Comparison of ENCODE assay signal across 18 cellular contexts in the genomic region with DNA sequence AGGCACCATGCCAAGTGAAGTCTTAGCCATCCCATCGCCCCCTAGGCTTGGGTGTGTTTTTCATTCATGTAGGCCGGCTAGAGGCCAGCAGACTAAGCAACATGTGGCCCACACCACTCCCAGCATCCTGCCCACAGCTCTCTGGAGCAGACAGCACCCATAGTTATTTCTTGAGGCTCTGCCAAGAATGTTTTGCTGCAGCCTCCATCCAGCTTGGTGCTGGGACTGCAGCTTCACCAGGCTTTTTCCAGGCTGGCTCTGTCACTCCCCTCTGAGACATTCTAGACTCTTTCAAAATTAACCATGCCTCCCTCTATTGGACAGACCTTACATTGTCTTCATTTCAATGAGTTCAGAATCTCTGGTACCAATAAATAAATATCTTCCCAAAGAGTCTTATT.
A peak's percentile ranks its signal among the peaks of the same experiment; 100 is the strongest.
DNase-seq lines count a peak whose midpoint lies in the region; ATAC-seq, FAIRE-seq and TF ChIP-seq lines count a peak whose summit lies in the region.
"Had no signal": no experiment of that assay in that cellular context is flagged by ENCODE, and none has a peak within 500 bp of the region (broad histone marks: within the 10 kb centered on the region; RNA-seq: fewer than 3 reads in every experiment).

No MANE protein-coding gene starts in this region.

- no peak overlapping the region for H3K27ac ChIP-seq in endodermal cell (ENCODE audit: low read depth, low read length)
- H3K27ac ChIP-seq: BLaER1 treated with 17β-estradiol and CSF1 and Interleukin-3, amounts not matched to agents 10 nM and 100 nM; brain microvascular endothelial cell; vagina had no signal

- H3K27me3 Mint-ChIP-seq in HFFc6 (ENCODE audit: insufficient read depth) (no peaks in the 10 kb centered on the region; the same call in 1 of the 2 replicates), endodermal cell (ENCODE audit: insufficient read depth) (no peaks in the 10 kb centered on the region)
- H3K27me3 Mint-ChIP-seq: activated T-helper 17 cell treated with anti-CD3 and anti-CD28 coated beads, Interleukin-2, amount 50 U/mL, for 72 hours had no signal

- H3K4me1 ChIP-seq in endodermal cell (ENCODE audit: control insufficient read depth, insufficient read depth, low read length) = peaks cover 15% of the 10 kb centered on the region
- H3K4me1 ChIP-seq: BLaER1 treated with 17β-estradiol and CSF1 and Interleukin-3, amounts not matched to agents 10 nM and 100 nM; vagina had no signal

- 86% methylated on average over 2 of the region's 2 CpGs; no CpG with 5 or more reads in 1 of the 2 experiments for WGBS in endodermal cell (ENCODE audit: insufficient coverage in 1 of 2, insufficient read length in 1 of 2), 2 experiments

- DNase-seq in AG08395 (ENCODE audit: low spot score) (peak; percentile 78), HFFc6 (peak; percentile 61), endodermal cell (no peak), left lobe of liver (ENCODE audit: low spot score) (no peak), D721Med (ENCODE audit: insufficient read length, low spot score) (no peak), NK-92 (lab: John Stamatoyannopoulos, UW; ENCODE audit: unreplicated experiment) (no peak), dedifferentiated amniotic fluid mesenchymal stem cell (ENCODE audit: extremely low spot score) (no peak), amniotic stem cell (lab: John Stamatoyannopoulos, UW) (no peak)
- DNase-seq: activated CD4-positive, alpha-beta T cell treated with anti-CD3 and anti-CD28 coated beads, Interleukin-2, amount 10 ng/mL, durations not matched to agents 24 days and 14 days; brain microvascular endothelial cell; erythroblast; NCI-H1092; NCI-H774; SW 1271 had no signal

- H3K9me3 Mint-ChIP-seq in HFFc6 = no peaks in the 10 kb centered on the region
- H3K9me3 Mint-ChIP-seq in endodermal cell = no peaks in the 10 kb centered on the region
- H3K9me3 Mint-ChIP-seq: activated T-helper 17 cell treated with anti-CD3 and anti-CD28 coated beads, Interleukin-2, amount 50 U/mL, for 72 hours had no signal

- peaks cover 4% of the 10 kb centered on the region for H3K9me3 ChIP-seq in endodermal cell (ENCODE audit: control insufficient read depth, low read length)
- H3K9me3 ChIP-seq: BLaER1 treated with 17β-estradiol and CSF1 and Interleukin-3, amounts not matched to agents 10 nM and 100 nM; vagina had no signal

- TF ChIP-seq CTCF in HFFc6 (IDR thresholded peaks at IDR 0.05) = peak; percentile 46
- TF ChIP-seq CTCF in endodermal cell (conservative IDR thresholded peaks at IDR 0.05) = peak; percentile 15
- TF ChIP-seq CTCF in D721Med (IDR thresholded peaks at IDR 0.05; ENCODE audit: insufficient read depth, missing control alignments) = no peak

- H3K9ac ChIP-seq in endodermal cell (ENCODE audit: extremely low read depth, low read length, poor library complexity, severe bottlenecking) = no peak overlapping the region
- H3K9ac ChIP-seq: BLaER1 treated with 17β-estradiol and CSF1 and Interleukin-3, amounts not matched to agents 10 nM and 100 nM had no signal

- H3K36me3 Mint-ChIP-seq in HFFc6 (ENCODE audit: low read depth) (no peaks in the 10 kb centered on the region), endodermal cell (ENCODE audit: low read depth) (no peaks in the 10 kb centered on the region)

- no peaks in the 10 kb centered on the region for H3K36me3 ChIP-seq in endodermal cell (ENCODE audit: control insufficient read depth, insufficient read depth, low read length)
- H3K36me3 ChIP-seq: BLaER1 treated with 17β-estradiol and CSF1 and Interleukin-3, amounts not matched to agents 10 nM and 100 nM; brain microvascular endothelial cell; vagina had no signal

- no peak overlapping the region for H3K4me3 Mint-ChIP-seq in HFFc6
- H3K4me3 Mint-ChIP-seq in endodermal cell = no peak overlapping the region
- H3K4me3 Mint-ChIP-seq: activated CD4-positive, alpha-beta T cell treated with anti-CD3 and anti-CD28 coated beads, Interleukin-2, amount 10 ng/mL, durations not matched to agents 24 days and 14 days; activated T-helper 17 cell treated with anti-CD3 and anti-CD28 coated beads, Interleukin-2, amount 50 U/mL, for 72 hours had no signal

- no peak for FAIRE-seq in D721Med (lab: Jason Lieb, UNC)
- FAIRE-seq: keratinocyte had no signal

- H3K27ac Mint-ChIP-seq in HFFc6 (peak overlapping the region; percentile 34; the same call in 1 of the 2 replicates), endodermal cell (no peak overlapping the region)
- H3K27ac Mint-ChIP-seq: activated CD4-positive, alpha-beta T cell treated with anti-CD3 and anti-CD28 coated beads, Interleukin-2, amount 10 ng/mL, durations not matched to agents 24 days and 14 days; activated T-helper 17 cell treated with anti-CD3 and anti-CD28 coated beads, Interleukin-2, amount 50 U/mL, for 72 hours had no signal

- peak; percentile 82 for ATAC-seq in left lobe of liver
- ATAC-seq: activated T-helper 17 cell treated with anti-CD3 and anti-CD28 coated beads, Interleukin-2, amount 50 U/mL, for 72 hours had no signal

- H3K4me3 ChIP-seq in endodermal cell (ENCODE audit: low read length) = no peak overlapping the region
- H3K4me3 ChIP-seq: BLaER1 treated with 17β-estradiol and CSF1 and Interleukin-3, amounts not matched to agents 10 nM and 100 nM; vagina had no signal

- H3K4me1 Mint-ChIP-seq in HFFc6 (ENCODE audit: low read depth) = peaks cover 26% of the 10 kb centered on the region
- peaks cover 16% of the 10 kb centered on the region for H3K4me1 Mint-ChIP-seq in endodermal cell
- H3K4me1 Mint-ChIP-seq: activated CD4-positive, alpha-beta T cell treated with anti-CD3 and anti-CD28 coated beads, Interleukin-2, amount 10 ng/mL, durations not matched to agents 24 days and 14 days; activated T-helper 17 cell treated with anti-CD3 and anti-CD28 coated beads, Interleukin-2, amount 50 U/mL, for 72 hours had no signal

- H3K27me3 ChIP-seq in endodermal cell (ENCODE audit: control insufficient read depth, insufficient read depth, low read length, poor library complexity, severe bottlenecking) = no peaks in the 10 kb centered on the region
- H3K27me3 ChIP-seq: BLaER1 treated with 17β-estradiol and CSF1 and Interleukin-3, amounts not matched to agents 10 nM and 100 nM; brain microvascular endothelial cell; vagina had no signal

Comparison
In these comparisons a context has a peak if more than half of its experiments do, and no peak if none do; other contexts are left out.
1. DNase-seq: peak in AG08395 (single experiment) and HFFc6 (single experiment); none in endodermal cell (single experiment), left lobe of liver (single experiment), D721Med (single experiment), NK-92 (single experiment), dedifferentiated amniotic fluid mesenchymal stem cell (single experiment) and amniotic stem cell (single experiment).